ENCODE assay signal across 8 cellular contexts in the genomic region with DNA sequence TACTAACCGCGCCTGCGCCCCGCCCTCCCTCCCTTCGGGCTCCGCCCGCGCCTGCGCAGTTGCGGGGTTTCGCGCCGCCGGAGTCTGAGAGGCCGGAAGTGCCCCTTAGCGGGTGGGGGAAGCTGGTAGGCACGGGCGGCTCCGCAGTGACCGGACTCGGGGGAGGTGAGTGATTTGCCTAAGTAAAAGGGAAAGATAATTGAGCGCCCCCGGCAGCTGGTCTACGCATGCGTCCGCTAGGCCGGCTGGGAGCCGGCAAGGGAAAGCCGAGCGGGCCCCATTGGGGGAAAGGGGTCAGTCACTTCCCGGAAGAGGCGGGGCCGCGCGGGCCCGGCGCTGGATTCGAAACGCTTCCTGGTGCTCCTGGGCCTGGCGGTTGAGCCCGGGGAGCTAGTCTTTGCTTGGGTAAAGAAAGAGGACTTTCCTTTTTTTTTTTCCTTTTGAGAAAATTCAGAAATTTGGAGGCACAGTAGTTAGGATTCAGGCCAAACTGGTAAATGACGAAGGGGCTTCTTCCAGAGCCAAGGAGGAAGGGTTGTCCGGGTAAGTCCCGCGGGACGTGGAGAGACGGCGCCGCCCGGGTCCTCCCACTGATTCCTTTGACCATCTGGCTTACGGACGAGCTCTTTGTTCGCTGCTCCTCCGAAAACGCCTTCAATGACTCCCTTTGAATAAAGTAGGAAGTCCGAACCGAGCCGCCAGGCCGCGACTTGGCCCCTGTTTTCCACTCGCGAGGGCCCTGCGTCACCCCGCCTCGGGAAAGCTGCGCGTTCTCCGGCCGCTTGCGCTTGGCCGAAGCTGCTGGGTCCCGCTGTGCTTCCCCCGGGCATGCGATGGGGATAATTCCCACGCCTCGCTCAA. TPM values are rescaled to one million over a fixed set of nuclear protein-coding genes. Genes with fewer than 3 reads are reported as not detected.
DNase-seq lines count a peak whose midpoint lies in the region; ATAC-seq and TF ChIP-seq lines count a peak whose summit lies in the region.

A gene with protein sequence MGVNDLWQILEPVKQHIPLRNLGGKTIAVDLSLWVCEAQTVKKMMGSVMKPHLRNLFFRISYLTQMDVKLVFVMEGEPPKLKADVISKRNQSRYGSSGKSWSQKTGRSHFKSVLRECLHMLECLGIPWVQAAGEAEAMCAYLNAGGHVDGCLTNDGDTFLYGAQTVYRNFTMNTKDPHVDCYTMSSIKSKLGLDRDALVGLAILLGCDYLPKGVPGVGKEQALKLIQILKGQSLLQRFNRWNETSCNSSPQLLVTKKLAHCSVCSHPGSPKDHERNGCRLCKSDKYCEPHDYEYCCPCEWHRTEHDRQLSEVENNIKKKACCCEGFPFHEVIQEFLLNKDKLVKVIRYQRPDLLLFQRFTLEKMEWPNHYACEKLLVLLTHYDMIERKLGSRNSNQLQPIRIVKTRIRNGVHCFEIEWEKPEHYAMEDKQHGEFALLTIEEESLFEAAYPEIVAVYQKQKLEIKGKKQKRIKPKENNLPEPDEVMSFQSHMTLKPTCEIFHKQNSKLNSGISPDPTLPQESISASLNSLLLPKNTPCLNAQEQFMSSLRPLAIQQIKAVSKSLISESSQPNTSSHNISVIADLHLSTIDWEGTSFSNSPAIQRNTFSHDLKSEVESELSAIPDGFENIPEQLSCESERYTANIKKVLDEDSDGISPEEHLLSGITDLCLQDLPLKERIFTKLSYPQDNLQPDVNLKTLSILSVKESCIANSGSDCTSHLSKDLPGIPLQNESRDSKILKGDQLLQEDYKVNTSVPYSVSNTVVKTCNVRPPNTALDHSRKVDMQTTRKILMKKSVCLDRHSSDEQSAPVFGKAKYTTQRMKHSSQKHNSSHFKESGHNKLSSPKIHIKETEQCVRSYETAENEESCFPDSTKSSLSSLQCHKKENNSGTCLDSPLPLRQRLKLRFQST (plus strand): TSS at position 336 of the 861 bp plus-strand sequence. CDS start 5,806 bp downstream, outside the sequence.
A gene with protein sequence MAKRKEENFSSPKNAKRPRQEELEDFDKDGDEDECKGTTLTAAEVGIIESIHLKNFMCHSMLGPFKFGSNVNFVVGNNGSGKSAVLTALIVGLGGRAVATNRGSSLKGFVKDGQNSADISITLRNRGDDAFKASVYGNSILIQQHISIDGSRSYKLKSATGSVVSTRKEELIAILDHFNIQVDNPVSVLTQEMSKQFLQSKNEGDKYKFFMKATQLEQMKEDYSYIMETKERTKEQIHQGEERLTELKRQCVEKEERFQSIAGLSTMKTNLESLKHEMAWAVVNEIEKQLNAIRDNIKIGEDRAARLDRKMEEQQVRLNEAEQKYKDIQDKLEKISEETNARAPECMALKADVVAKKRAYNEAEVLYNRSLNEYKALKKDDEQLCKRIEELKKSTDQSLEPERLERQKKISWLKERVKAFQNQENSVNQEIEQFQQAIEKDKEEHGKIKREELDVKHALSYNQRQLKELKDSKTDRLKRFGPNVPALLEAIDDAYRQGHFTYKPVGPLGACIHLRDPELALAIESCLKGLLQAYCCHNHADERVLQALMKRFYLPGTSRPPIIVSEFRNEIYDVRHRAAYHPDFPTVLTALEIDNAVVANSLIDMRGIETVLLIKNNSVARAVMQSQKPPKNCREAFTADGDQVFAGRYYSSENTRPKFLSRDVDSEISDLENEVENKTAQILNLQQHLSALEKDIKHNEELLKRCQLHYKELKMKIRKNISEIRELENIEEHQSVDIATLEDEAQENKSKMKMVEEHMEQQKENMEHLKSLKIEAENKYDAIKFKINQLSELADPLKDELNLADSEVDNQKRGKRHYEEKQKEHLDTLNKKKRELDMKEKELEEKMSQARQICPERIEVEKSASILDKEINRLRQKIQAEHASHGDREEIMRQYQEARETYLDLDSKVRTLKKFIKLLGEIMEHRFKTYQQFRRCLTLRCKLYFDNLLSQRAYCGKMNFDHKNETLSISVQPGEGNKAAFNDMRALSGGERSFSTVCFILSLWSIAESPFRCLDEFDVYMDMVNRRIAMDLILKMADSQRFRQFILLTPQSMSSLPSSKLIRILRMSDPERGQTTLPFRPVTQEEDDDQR (minus strand): TSS at position 8 of the 861 bp plus-strand sequence. CDS start 7,864 bp downstream, outside the sequence.

- DNase-seq in GM13976 (ENCODE audit: low spot score) = peak; percentile 95
- DNase-seq in NCI-H1436 treated with DMSO at 0.1 percent for 48 hours (lab: John Stamatoyannopoulos, UW) = peak; percentile 57
- peak; percentile 77 to 93 (median 86) for DNase-seq in T-cell
- DNase-seq in adipocyte (ENCODE audit: low read depth) = peak; percentile 96
- DNase-seq in cardiac muscle cell (ENCODE audit: low read depth in 1 of 2, low spot score in 1 of 2) = peak; percentile 91 to 93
- DNase-seq in tibial nerve (ENCODE audit: low spot score in 2 of 2) = peak; percentile 75

- ATAC-seq in HG02852 (IDR thresholded peaks at IDR 0.05; ENCODE audit: unreplicated experiment) = peak; percentile 60
- ATAC-seq in T-cell (replicated peaks in 1 of 4) = peak; percentile 85 to 88 (median 86)

- no peaks in the 10 kb centered on the region for H3K36me3 ChIP-seq in adipocyte (ENCODE audit: control insufficient read depth, insufficient read depth, low read length, severe bottlenecking)
- no peaks in the 10 kb centered on the region for H3K36me3 ChIP-seq in cardiac muscle cell
- no peaks in the 10 kb centered on the region for H3K36me3 ChIP-seq in parathyroid adenoma (ENCODE audit: control insufficient read depth, insufficient read depth, low read length)
- H3K36me3 ChIP-seq in tibial nerve = no peaks in the 10 kb centered on the region

- no peaks in the 10 kb centered on the region for H3K9me3 Mint-ChIP-seq in T-cell

- CTCF ChIA-PET in T-cell (lab: Charles Lee) = interaction anchor here in 1 of 2 donors (0.7 kb wide), 2 partner anchors 9 to 29 kb away, joined by 3 read pairs; no protein-coding TSS in a partner anchor

- POLR2A ChIA-PET in T-cell (lab: Charles Lee) = interaction anchor here in 1 of 2 donors (0.7 kb wide), 1 partner anchor 34 kb away, joined by 4 read pairs; no protein-coding TSS in a partner anchor

- TF ChIP-seq CTCF in GM13976 (IDR thresholded peaks at IDR 0.05; ENCODE audit: borderline replicate concordance, control extremely low read depth, extremely low read depth, insufficient read depth, missing control alignments) (no peak), cardiac muscle cell (IDR thresholded peaks at IDR 0.05; ENCODE audit: low read depth, low read length) (no peak), parathyroid adenoma (IDR thresholded peaks at IDR 0.05) (no peak), tibial nerve (IDR thresholded peaks at IDR 0.05) (no peak)

- H3K4me2 ChIP-seq in parathyroid adenoma (ENCODE audit: low read length) = peak within 1 kb of the TSS; percentile 65

- peaks cover 30 to 34% (median 31%) of the 10 kb centered on the region in 3 donors for H3K4me1 Mint-ChIP-seq in T-cell

- no peaks in the 10 kb centered on the region for H3K9me3 ChIP-seq in adipocyte (ENCODE audit: control insufficient read depth, low read length)
- no peaks in the 10 kb centered on the region for H3K9me3 ChIP-seq in cardiac muscle cell (ENCODE audit: low read depth)
- no peaks in the 10 kb centered on the region for H3K9me3 ChIP-seq in parathyroid adenoma (ENCODE audit: control insufficient read depth, low read length)
- H3K9me3 ChIP-seq in tibial nerve = no peaks in the 10 kb centered on the region

- no peak for TF ChIP-seq POLR2A in tibial nerve (IDR thresholded peaks at IDR 0.05)

- H3K9ac ChIP-seq in adipocyte (ENCODE audit: low read length) (peak within 1 kb of the TSS; percentile 95), parathyroid adenoma (peak within 1 kb of the TSS; percentile 41)

- H3K4me1 ChIP-seq in adipocyte (ENCODE audit: control insufficient read depth, insufficient read depth, low read length) (peaks cover 43% of the 10 kb centered on the region), cardiac muscle cell (ENCODE audit: low read depth) (peaks cover 13% of the 10 kb centered on the region), parathyroid adenoma (no peaks in the 10 kb centered on the region), tibial nerve (peaks cover 4 to 21% (median 12%) of the 10 kb centered on the region in 4 donors)

- H3K36me3 Mint-ChIP-seq in T-cell = no peaks in the 10 kb centered on the region

- H3K27me3 Mint-ChIP-seq in T-cell = no peaks in the 10 kb centered on the region

- H3K27ac Mint-ChIP-seq in T-cell = peak within 1 kb of the TSS; percentile 95 to 98

- peak within 1 kb of the TSS; percentile 99 for H2AFZ ChIP-seq in parathyroid adenoma

- no peaks in the 10 kb centered on the region for H3K27me3 ChIP-seq in adipocyte (replicated peaks; ENCODE audit: control insufficient read depth, insufficient read depth, low read length)
- H3K27me3 ChIP-seq in cardiac muscle cell = no peaks in the 10 kb centered on the region
- no peaks in the 10 kb centered on the region for H3K27me3 ChIP-seq in parathyroid adenoma (ENCODE audit: control insufficient read depth, insufficient read depth, low read length)
- H3K27me3 ChIP-seq in tibial nerve = no peaks in the 10 kb centered on the region

- H3K27ac ChIP-seq in cardiac muscle cell (peak within 1 kb of the TSS; percentile 99), parathyroid adenoma (peak within 1 kb of the TSS; percentile 89), tibial nerve (peak within 1 kb of the TSS; percentile 91 to 99 (median 94))

- in situ Hi-C loops in GM13976 (cut with MboI; ENCODE audit: low sequenced_read_pairs, unreplicated experiment) = no loop called here

- 0 to 1% methylated on average over 59 to 75 of the region's 76 CpGs for WGBS in tibial nerve, 2 donors

- H3K4me3 Mint-ChIP-seq in T-cell = peak within 1 kb of the TSS; percentile 84 to 92 (median 89)

- peak; percentile 53 to 62 for TF ChIP-seq EP300 in tibial nerve (IDR thresholded peaks at IDR 0.05)

- peak within 1 kb of the TSS; percentile 97 for H3K4me3 ChIP-seq in adipocyte (ENCODE audit: low read length)
- peak within 1 kb of the TSS; percentile 60 for H3K4me3 ChIP-seq in cardiac muscle cell
- peak within 1 kb of the TSS; percentile 90 for H3K4me3 ChIP-seq in parathyroid adenoma (ENCODE audit: low read depth, low read length)
- peak within 1 kb of the TSS; percentile 83 to 92 (median 88) for H3K4me3 ChIP-seq in tibial nerve

- peaks cover 2% of the 10 kb centered on the region for H3K79me2 ChIP-seq in parathyroid adenoma

RNA-seq across cellular contexts. Expression of the first gene that starts in this region (rescaled TPM):
- total RNA-seq in T-cell = 1 to 10 TPM; 7.6 to 9.2 (median 7.7) TPM
- 5.6 and 8.8 TPM in 2 replicates for total RNA-seq in cardiac muscle cell
- polyA plus RNA-seq in cardiac muscle cell = 4.3 and 7.2 TPM in 2 replicates
- 10 to 100 TPM in 1 of 4 donors, 1 to 10 TPM in 3; 1.5 to 17.5 (median 4.2) TPM for total RNA-seq in tibial nerve

RNA-seq across cellular contexts. Expression of the second gene that starts in this region (rescaled TPM):
- total RNA-seq in T-cell = 10 to 100 TPM; 14.1 to 22.8 (median 18.1) TPM
- total RNA-seq in cardiac muscle cell = 7.8 and 19.2 TPM in 2 replicates
- 13.1 and 17.4 TPM in 2 replicates for polyA plus RNA-seq in cardiac muscle cell
- total RNA-seq in tibial nerve = 10 to 100 TPM; 14.1 to 30.8 (median 24.6) TPM

Comparison
In these comparisons a context has a peak if more than half of its experiments do, and no peak if none do; other contexts are left out.
1. Peak in every context shown above with its lines: DNase-seq, ATAC-seq, H3K4me3 ChIP-seq and H3K27ac ChIP-seq.